Comparison of ENCODE assay signal across 1 cellular context in the genomic region with DNA sequence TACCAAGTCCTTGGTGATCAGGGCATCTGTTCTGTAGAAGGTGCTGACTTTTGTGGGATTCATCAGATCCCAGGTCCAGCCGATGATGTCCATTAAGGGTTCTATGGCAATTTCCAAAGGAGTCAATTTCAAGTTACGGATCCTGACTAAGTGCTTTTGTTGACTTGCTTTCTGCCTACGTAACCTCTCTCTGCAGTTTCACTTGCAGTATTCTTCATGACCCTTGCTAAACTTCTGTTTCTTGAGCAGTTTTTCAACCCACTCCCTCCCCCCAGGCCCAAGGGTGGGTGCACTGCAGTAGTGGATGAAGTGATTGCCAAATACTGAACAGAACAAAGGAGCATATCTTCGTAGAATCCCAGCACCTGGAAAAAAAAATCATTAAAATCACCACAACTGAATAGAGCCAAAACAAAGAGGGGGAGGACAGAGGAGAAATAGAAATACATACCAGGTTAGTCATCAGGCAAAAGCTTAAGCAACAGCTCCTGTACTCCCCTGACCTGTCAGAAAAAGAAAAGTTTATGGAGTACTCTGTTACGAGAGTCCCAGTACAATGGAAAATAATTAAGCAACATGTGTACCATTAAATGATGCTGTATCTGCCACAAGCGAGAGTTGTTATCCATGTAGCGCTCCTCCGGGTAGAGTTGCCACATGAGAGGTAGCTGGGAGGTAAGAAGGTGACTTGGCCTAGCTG.
TF ChIP-seq lines count a peak whose summit lies in the region.

No MANE protein-coding gene starts in this region.

TF ChIP-seq in WTC11, 78 proteins besides CTCF, POLR2A, EP300 and RAD21 (continued from another document):
- TF ChIP-seq, protein P1, sequence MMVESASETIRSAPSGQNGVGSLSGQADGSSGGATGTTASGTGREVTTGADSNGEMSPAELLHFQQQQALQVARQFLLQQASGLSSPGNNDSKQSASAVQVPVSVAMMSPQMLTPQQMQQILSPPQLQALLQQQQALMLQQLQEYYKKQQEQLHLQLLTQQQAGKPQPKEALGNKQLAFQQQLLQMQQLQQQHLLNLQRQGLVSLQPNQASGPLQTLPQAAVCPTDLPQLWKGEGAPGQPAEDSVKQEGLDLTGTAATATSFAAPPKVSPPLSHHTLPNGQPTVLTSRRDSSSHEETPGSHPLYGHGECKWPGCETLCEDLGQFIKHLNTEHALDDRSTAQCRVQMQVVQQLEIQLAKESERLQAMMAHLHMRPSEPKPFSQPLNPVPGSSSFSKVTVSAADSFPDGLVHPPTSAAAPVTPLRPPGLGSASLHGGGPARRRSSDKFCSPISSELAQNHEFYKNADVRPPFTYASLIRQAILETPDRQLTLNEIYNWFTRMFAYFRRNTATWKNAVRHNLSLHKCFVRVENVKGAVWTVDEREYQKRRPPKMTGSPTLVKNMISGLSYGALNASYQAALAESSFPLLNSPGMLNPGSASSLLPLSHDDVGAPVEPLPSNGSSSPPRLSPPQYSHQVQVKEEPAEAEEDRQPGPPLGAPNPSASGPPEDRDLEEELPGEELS (CRISPR knock-in tag; IDR thresholded peaks at IDR 0.05), result no peak
- TF ChIP-seq OVOL2 (CRISPR knock-in tag; IDR thresholded peaks at IDR 0.05; ENCODE audit: borderline replicate concordance), result no peak
- no peak for TF ChIP-seq ZNF396 (CRISPR knock-in tag; IDR thresholded peaks at IDR 0.05; ENCODE audit: borderline replicate concordance)
